In the genomic region with DNA sequence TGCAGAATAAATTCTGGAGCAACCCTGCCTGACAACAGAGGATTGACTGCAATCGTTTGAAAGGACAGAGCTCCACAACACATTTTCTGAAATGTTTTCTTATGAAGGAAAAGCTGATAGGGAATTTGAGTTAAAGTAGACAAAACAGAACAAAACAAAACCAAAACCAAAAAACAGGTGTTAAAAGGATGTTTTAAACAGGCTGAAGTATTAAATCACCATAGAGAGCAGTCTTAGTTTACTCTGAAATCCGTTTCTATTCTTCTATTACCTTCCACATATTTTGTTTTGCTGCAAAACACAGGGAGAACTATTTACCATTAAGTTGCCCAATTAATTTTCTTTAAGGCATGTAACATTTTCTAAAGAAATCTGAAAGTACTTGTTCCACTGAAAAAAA, we compare ENCODE assay signal across 17 cellular contexts.
"Had no signal": no experiment of that assay in that cellular context is flagged by ENCODE, and none has a peak within 500 bp of the region (broad histone marks: within the 10 kb centered on the region; RNA-seq: fewer than 3 reads in every experiment).

No MANE protein-coding gene starts in this region.

- H3K36me3 ChIP-seq: adrenal gland had no signal

- H3K4me3 ChIP-seq: adrenal gland had no signal

- H3K9me3 ChIP-seq: adrenal gland had no signal

- DNase-seq: activated CD4-positive, alpha-beta T cell treated with anti-CD3 and anti-CD28 coated beads for 4 hours; activated CD8-positive, alpha-beta memory T cell treated with anti-CD3 and anti-CD28 coated beads, Interleukin-2, amount 50 U/mL, for 4 hours; activated CD8-positive, alpha-beta T cell treated with anti-CD3 and anti-CD28 coated beads for 36 hours; activated naive CD4-positive, alpha-beta T cell treated with anti-CD3 and anti-CD28 coated beads, Interleukin-2, amount 50 U/mL, for 16 hours; activated naive CD8-positive, alpha-beta T cell treated with anti-CD3 and anti-CD28 coated beads, Interleukin-2, amount 10 ng/mL, durations not matched to agents 7 days and 5 days; activated T-cell treated with anti-CD3 and anti-CD28 coated beads, Interleukin-2, amount 50 U/mL, for 72 hours; adrenal gland; anterior cingulate cortex; central memory CD4-positive, alpha-beta T cell; NCI-H1417 treated with DMSO at 0.1 percent for 48 hours; NCI-H1694 treated with DMSO at 0.1 percent for 48 hours; NCI-H2029 treated with DMSO at 0.1 percent for 48 hours; NCI-H345; NCI-H69; PC-3; SHP77 treated with DMSO at 0.1 percent for 48 hours had no signal

- H3K27me3 ChIP-seq: adrenal gland had no signal

- H3K27ac ChIP-seq: adrenal gland had no signal

- ATAC-seq: activated CD4-positive, CD25-positive, alpha-beta regulatory T cell treated with anti-CD3 and anti-CD28 coated beads, Interleukin-2, amount 50 U/mL, for 24 hours; activated CD8-positive, alpha-beta T cell treated with anti-CD3 and anti-CD28 coated beads for 36 hours; activated T-cell treated with anti-CD3 and anti-CD28 coated beads, Interleukin-2, amount 50 U/mL, for 72 hours; PC-3 had no signal
